Comparison of ENCODE assay signal across 21 cellular contexts in genomic region chr3:72405943-72406585, GRCh38. TPM values are rescaled to one million over a fixed set of nuclear protein-coding genes. Genes with fewer than 3 reads are reported as not detected.
DNase-seq lines count a peak whose midpoint lies in the region; ATAC-seq and TF ChIP-seq lines count a peak whose summit lies in the region.
"Had no signal": no experiment of that assay in that cellular context is flagged by ENCODE, and none has a peak within 500 bp of the region (broad histone marks: within the 10 kb centered on the region; RNA-seq: fewer than 3 reads in every experiment).

No MANE protein-coding gene starts in this region.

- 21 to 23% methylated on average over 6 to 7 of the region's 7 CpGs for WGBS in tibial nerve, 2 donors

- DNase-seq in Right ventricle myocardium superior = no peak
- DNase-seq in right atrium auricular region (ENCODE audit: low spot score) = no peak
- DNase-seq in dorsolateral prefrontal cortex = peak in 1 of 10 donors; percentile 47
- DNase-seq in naive B cell = no peak
- no peak for DNase-seq in tibial nerve (ENCODE audit: low spot score in 2 of 2)
- no peak for DNase-seq in SW 1271 (lab: John Stamatoyannopoulos, UW)
- DNase-seq: activated CD8-positive, alpha-beta T cell treated with anti-CD3 and anti-CD28 coated beads for 36 hours; activated naive CD4-positive, alpha-beta T cell treated with anti-CD3 and anti-CD28 coated beads, Interleukin-2, amount 10 ng/mL, durations not matched to agents 7 days and 5 days; activated T-cell treated with anti-CD3 and anti-CD28 coated beads, Interleukin-2, amount 50 U/mL, for 24 hours; CD4-positive, alpha-beta T cell; DMS79; GOT3; NCI-H187 treated with DMSO at 0.1 percent for 48 hours; NCI-H345; pancreas; SHP77; spleen; T-helper 1 cell had no signal

- peak overlapping the region in 4 of 6 donors; percentile 1 to 76 (median 10) for H3K27ac Mint-ChIP-seq in naive B cell
- H3K27ac Mint-ChIP-seq: activated CD8-positive, alpha-beta T cell treated with anti-CD3 and anti-CD28 coated beads for 36 hours; activated naive CD4-positive, alpha-beta T cell treated with anti-CD3 and anti-CD28 coated beads, Interleukin-2, amount 10 ng/mL, durations not matched to agents 7 days and 5 days; activated T-cell treated with anti-CD3 and anti-CD28 coated beads, Interleukin-2, amount 50 U/mL, for 24 hours; CD4-positive, alpha-beta T cell had no signal

- TF ChIP-seq POLR2A in tibial nerve (IDR thresholded peaks at IDR 0.05) = no peak

- H3K9me3 Mint-ChIP-seq in naive B cell = no peaks in the 10 kb centered on the region
- H3K9me3 Mint-ChIP-seq: activated CD8-positive, alpha-beta T cell treated with anti-CD3 and anti-CD28 coated beads for 36 hours; activated naive CD4-positive, alpha-beta T cell treated with anti-CD3 and anti-CD28 coated beads, Interleukin-2, amount 10 ng/mL, durations not matched to agents 7 days and 5 days; activated T-cell treated with anti-CD3 and anti-CD28 coated beads, Interleukin-2, amount 50 U/mL, for 24 hours; CD4-positive, alpha-beta T cell; IgD-negative memory B cell had no signal

- no peaks in the 10 kb centered on the region for H3K9me3 ChIP-seq in right atrium auricular region
- no peaks in the 10 kb centered on the region for H3K9me3 ChIP-seq in tibial nerve
- H3K9me3 ChIP-seq: pancreas, spleen had no signal

- no peaks in the 10 kb centered on the region for H3K27me3 ChIP-seq in right atrium auricular region
- H3K27me3 ChIP-seq in dorsolateral prefrontal cortex = no peaks in the 10 kb centered on the region
- no peaks in the 10 kb centered on the region for H3K27me3 ChIP-seq in tibial nerve
- H3K27me3 ChIP-seq: pancreas, spleen had no signal

- no peak for TF ChIP-seq CTCF in right atrium auricular region (IDR thresholded peaks at IDR 0.05)
- TF ChIP-seq CTCF in dorsolateral prefrontal cortex (IDR thresholded peaks at IDR 0.05 in 54 of 56, conservative IDR thresholded peaks at IDR 0.05 in 2 of 56; ENCODE audit: low read depth in 1 of 56, partially characterized antibody in 56 of 56) = no peak
- no peak for TF ChIP-seq CTCF in tibial nerve (IDR thresholded peaks at IDR 0.05)

- H3K4me3 ChIP-seq in right atrium auricular region = no peak overlapping the region
- peak overlapping the region in 16 of 59 donors; percentile 0 to 35 (median 16) for H3K4me3 ChIP-seq in dorsolateral prefrontal cortex
- H3K4me3 ChIP-seq in tibial nerve = no peak overlapping the region
- H3K4me3 ChIP-seq: pancreas, spleen had no signal

- no peak for TF ChIP-seq EP300 in tibial nerve (IDR thresholded peaks at IDR 0.05)

- H3K27me3 Mint-ChIP-seq in naive B cell = no peaks in the 10 kb centered on the region
- H3K27me3 Mint-ChIP-seq: activated CD8-positive, alpha-beta T cell treated with anti-CD3 and anti-CD28 coated beads for 36 hours; activated naive CD4-positive, alpha-beta T cell treated with anti-CD3 and anti-CD28 coated beads, Interleukin-2, amount 10 ng/mL, durations not matched to agents 7 days and 5 days; activated T-cell treated with anti-CD3 and anti-CD28 coated beads, Interleukin-2, amount 50 U/mL, for 24 hours; CD4-positive, alpha-beta T cell; IgD-negative memory B cell had no signal

- H3K4me1 Mint-ChIP-seq in naive B cell = peaks cover 62 to 83% (median 78%) of the 10 kb centered on the region in 3 donors

- no peak overlapping the region for H3K27ac ChIP-seq in right atrium auricular region
- H3K27ac ChIP-seq in dorsolateral prefrontal cortex = peak overlapping the region in 57 of 59 donors; percentile 1 to 96 (median 77)
- peak overlapping the region in 3 of 4 donors; percentile 4 to 29 (median 26) for H3K27ac ChIP-seq in tibial nerve
- H3K27ac ChIP-seq: pancreas, spleen had no signal

- peaks cover 0 to 28% of the 10 kb centered on the region in 2 donors for H3K4me1 ChIP-seq in right atrium auricular region
- peaks cover 0 to 96% (median 32%) of the 10 kb centered on the region in 4 donors for H3K4me1 ChIP-seq in tibial nerve

- no peaks in the 10 kb centered on the region for H3K36me3 ChIP-seq in right atrium auricular region
- H3K36me3 ChIP-seq in tibial nerve = no peaks in the 10 kb centered on the region
- H3K36me3 ChIP-seq: pancreas, spleen had no signal

- H3K36me3 Mint-ChIP-seq in naive B cell = no peaks in the 10 kb centered on the region

- ATAC-seq in Right ventricle myocardium superior (ENCODE audit: poor library complexity) (peak; percentile 90), naive B cell (ENCODE audit: low read depth in 2 of 2) (no peak), HG03571 (IDR thresholded peaks at IDR 0.05; ENCODE audit: unreplicated experiment) (no peak), HG03432 (IDR thresholded peaks at IDR 0.05; ENCODE audit: unreplicated experiment) (no peak)
- ATAC-seq: activated CD8-positive, alpha-beta T cell treated with anti-CD3 and anti-CD28 coated beads for 36 hours had no signal

- H3K4me3 Mint-ChIP-seq in naive B cell = peak overlapping the region in 1 of 8 donors; percentile 40
- H3K4me3 Mint-ChIP-seq: activated CD8-positive, alpha-beta T cell treated with anti-CD3 and anti-CD28 coated beads for 36 hours; activated naive CD4-positive, alpha-beta T cell treated with anti-CD3 and anti-CD28 coated beads, Interleukin-2, amount 10 ng/mL, durations not matched to agents 7 days and 5 days; activated T-cell treated with anti-CD3 and anti-CD28 coated beads, Interleukin-2, amount 50 U/mL, for 24 hours; CD4-positive, alpha-beta T cell had no signal

- intact Hi-C loops in Right ventricle myocardium superior (cut with DNase I) = no loop called here
- intact Hi-C loops in dorsolateral prefrontal cortex (cut with DNase I) = no loop called here

RNA-seq across cellular contexts. Expression of gene RYBP, which starts 40.4 kb away (rescaled TPM):
- 6.4 TPM for total RNA-seq in Right ventricle myocardium superior
- total RNA-seq in right atrium auricular region = 1 to 10 TPM; 7.9 to 9.3 TPM
- 10 to 100 TPM; 14.2 to 36.0 (median 21.6) TPM for total RNA-seq in dorsolateral prefrontal cortex
- polyA plus RNA-seq in naive B cell (ENCODE audit: low read depth in 6 of 6) = 1 to 10 TPM; 1.9 to 3.3 (median 2.8) TPM
- 10 to 100 TPM in 3 of 4 donors, 1 to 10 TPM in 1; 9.3 to 14.6 (median 12.0) TPM for total RNA-seq in tibial nerve

Comparison
In these comparisons a context has a peak if more than half of its experiments do, and no peak if none do; other contexts are left out.
1. H3K27ac ChIP-seq: peak in dorsolateral prefrontal cortex (57 of 59) and tibial nerve (3 of 4); none in right atrium auricular region (0 of 2).